ENCODE assay signal across 11 cellular contexts in the genomic region with DNA sequence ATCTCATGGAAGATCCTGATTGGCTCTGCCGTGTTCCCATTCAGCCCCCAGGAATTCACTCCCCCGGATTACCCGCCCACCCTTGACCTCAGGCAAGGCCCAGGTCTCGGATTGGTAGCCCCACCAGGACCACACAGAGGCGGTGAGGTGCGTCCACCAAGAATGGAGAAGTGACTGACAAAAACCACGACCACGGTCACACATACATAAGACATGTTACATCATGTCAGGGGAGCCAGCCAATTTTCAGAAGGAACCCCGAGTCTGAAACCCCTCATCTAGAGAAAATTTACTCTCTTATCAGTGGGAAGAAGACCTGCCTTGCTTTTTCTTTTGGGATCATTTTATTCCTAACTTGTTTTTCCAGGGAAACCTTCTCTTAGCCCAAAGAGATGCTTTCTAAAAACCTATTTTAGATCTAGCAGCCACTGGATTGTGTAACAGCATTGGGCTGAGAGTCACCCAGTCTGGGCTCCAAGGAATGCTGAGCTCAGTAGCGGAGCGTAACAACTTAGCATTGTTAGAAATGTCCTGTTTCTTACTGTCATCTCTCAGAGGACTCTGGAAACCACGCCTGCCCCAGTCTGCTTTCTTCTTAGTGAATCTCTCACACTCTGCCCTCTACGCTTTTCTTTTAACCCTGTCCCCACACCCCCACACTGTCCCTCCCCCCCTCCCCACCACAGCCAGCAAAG.
A peak's percentile ranks its signal among the peaks of the same experiment; 100 is the strongest.
DNase-seq lines count a peak whose midpoint lies in the region; ATAC-seq and TF ChIP-seq lines count a peak whose summit lies in the region.
"Had no signal": no experiment of that assay in that cellular context is flagged by ENCODE, and none has a peak within 500 bp of the region (broad histone marks: within the 10 kb centered on the region; RNA-seq: fewer than 3 reads in every experiment).

No MANE protein-coding gene starts in this region.

- H3K4me1 Mint-ChIP-seq in stimulated activated naive B cell treated with anti-CD40 and anti-IgM and Interleukin-4, amounts not matched to agents 10 μg/mL and 1 μg/mL and 100 μg/mL, for 72 hours, result peaks cover 23 to 30% of the 10 kb centered on the region in 2 donors

- H3K9ac ChIP-seq in Karpas-422 (ENCODE audit: low read length), result no peak overlapping the region

- in situ Hi-C loops in GM13976 (cut with MboI; ENCODE audit: low sequenced_read_pairs, unreplicated experiment), result no loop called here

- CTCF ChIA-PET in OCI-LY7 (lab: Charles Lee; ENCODE audit: unreplicated experiment), result no interaction called here

- H4K20me1 ChIP-seq in OCI-LY7 (ENCODE audit: insufficient read depth, low read length) (0 out of 2 replicates have a peak, but pooled peaks cover 1% of the 10 kb centered on the region), Karpas-422 (ENCODE audit: insufficient read depth, low read depth, low read length) (peaks cover 24% of the 10 kb centered on the region; the same call in 1 of the 2 replicates)

- H2AFZ ChIP-seq in OCI-LY7 (ENCODE audit: low read length), result no peak overlapping the region
- H2AFZ ChIP-seq in Karpas-422 (ENCODE audit: low read length), result no peak overlapping the region

- DNase-seq in GM13976 (ENCODE audit: low spot score), result peak; percentile 74
- peak; percentile 36 for DNase-seq in OCI-LY7 (ENCODE audit: low spot score)
- DNase-seq in fibroblast of peridontal ligament (ENCODE audit: extremely low read depth), result peak; percentile 81
- no peak for DNase-seq in stimulated activated naive B cell treated with anti-CD40 and anti-IgM and Interleukin-4, amounts not matched to agents 10 μg/mL and 1 μg/mL and 100 μg/mL, for 72 hours
- DNase-seq in left lobe of liver (ENCODE audit: low spot score), result no peak
- DNase-seq in HuH-7 (ENCODE audit: low spot score), result no peak
- DNase-seq in Karpas-422, result no peak
- DNase-seq: activated naive CD8-positive, alpha-beta T cell treated with anti-CD3 and anti-CD28 coated beads, Interleukin-2, amount 10 ng/mL, durations not matched to agents 7 days and 5 days; ovary had no signal

- H3K4me3 Mint-ChIP-seq in stimulated activated naive B cell treated with anti-CD40 and anti-IgM and Interleukin-4, amounts not matched to agents 10 μg/mL and 1 μg/mL and 100 μg/mL, for 72 hours, result no peak overlapping the region
- H3K4me3 Mint-ChIP-seq: activated naive CD8-positive, alpha-beta T cell treated with anti-CD3 and anti-CD28 coated beads, Interleukin-2, amount 10 ng/mL, durations not matched to agents 7 days and 5 days had no signal

- H3K27ac ChIP-seq in OCI-LY7 (ENCODE audit: low read depth, low read length, poor library complexity, severe bottlenecking) (no peak overlapping the region), Karpas-422 (ENCODE audit: low read length) (no peak overlapping the region)
- H3K27ac ChIP-seq: ovary had no signal

- no peak overlapping the region for H3K4me3 ChIP-seq in OCI-LY7 (ENCODE audit: low read depth, low read length, poor library complexity, severe bottlenecking)
- no peak overlapping the region for H3K4me3 ChIP-seq in Karpas-422 (ENCODE audit: low read length)
- H3K4me3 ChIP-seq: heart left ventricle, ovary had no signal

- peaks cover 25% of the 10 kb centered on the region; the same call in 1 of the 2 replicates for H3K36me3 ChIP-seq in OCI-LY7 (ENCODE audit: insufficient read depth, low read length)
- H3K36me3 ChIP-seq in Karpas-422 (ENCODE audit: insufficient read depth, low read length), result no peaks in the 10 kb centered on the region
- H3K36me3 ChIP-seq: ovary had no signal

- peak overlapping the region; percentile 44 for H3K27ac Mint-ChIP-seq in stimulated activated naive B cell treated with anti-CD40 and anti-IgM and Interleukin-4, amounts not matched to agents 10 μg/mL and 1 μg/mL and 100 μg/mL, for 72 hours

- peak; percentile 81 to 87 for ATAC-seq in stimulated activated naive B cell treated with anti-CD40 and anti-IgM and Interleukin-4, amounts not matched to agents 10 μg/mL and 1 μg/mL and 100 μg/mL, for 72 hours (replicated peaks)
- ATAC-seq in left lobe of liver, result no peak
- no peak for ATAC-seq in HG02678 (IDR thresholded peaks at IDR 0.05; ENCODE audit: unreplicated experiment)

- H3K4me2 ChIP-seq in OCI-LY7 (ENCODE audit: low read length) (peak overlapping the region; percentile 65), Karpas-422 (ENCODE audit: low read depth, low read length, poor library complexity, severe bottlenecking) (no peak overlapping the region)

- H3K79me2 ChIP-seq in OCI-LY7 (ENCODE audit: insufficient read depth, low read depth, low read length) (no peaks in the 10 kb centered on the region), Karpas-422 (ENCODE audit: low read length) (no peaks in the 10 kb centered on the region)

- H3K4me1 ChIP-seq in OCI-LY7 (ENCODE audit: insufficient read depth, low read length, poor library complexity, severe bottlenecking) (peaks cover 28% of the 10 kb centered on the region), Karpas-422 (ENCODE audit: low read length) (peaks cover 5% of the 10 kb centered on the region)

- POLR2A ChIA-PET in OCI-LY7 (lab: Charles Lee), result no interaction called here

- no peaks in the 10 kb centered on the region for H3K9me3 Mint-ChIP-seq in stimulated activated naive B cell treated with anti-CD40 and anti-IgM and Interleukin-4, amounts not matched to agents 10 μg/mL and 1 μg/mL and 100 μg/mL, for 72 hours
- H3K9me3 Mint-ChIP-seq: activated naive CD8-positive, alpha-beta T cell treated with anti-CD3 and anti-CD28 coated beads, Interleukin-2, amount 10 ng/mL, durations not matched to agents 7 days and 5 days had no signal

- H3K9me3 ChIP-seq in OCI-LY7 (ENCODE audit: low read length) (no peaks in the 10 kb centered on the region), Karpas-422 (ENCODE audit: low read length) (no peaks in the 10 kb centered on the region)
- H3K9me3 ChIP-seq: heart left ventricle, ovary had no signal

- BruUV-seq in OCI-LY7 (replicated peaks; lab: Mats Ljungman, UMichigan), result no TSS peak

- no peaks in the 10 kb centered on the region for H3K27me3 ChIP-seq in Karpas-422 (ENCODE audit: low read length)
- H3K27me3 ChIP-seq: heart left ventricle, ovary had no signal

- H3K27me3 Mint-ChIP-seq in stimulated activated naive B cell treated with anti-CD40 and anti-IgM and Interleukin-4, amounts not matched to agents 10 μg/mL and 1 μg/mL and 100 μg/mL, for 72 hours, result no peaks in the 10 kb centered on the region
- H3K27me3 Mint-ChIP-seq: activated naive CD8-positive, alpha-beta T cell treated with anti-CD3 and anti-CD28 coated beads, Interleukin-2, amount 10 ng/mL, durations not matched to agents 7 days and 5 days had no signal

- H3K9me2 ChIP-seq in OCI-LY7 (ENCODE audit: insufficient read depth, low read length), result no peaks in the 10 kb centered on the region
- no peaks in the 10 kb centered on the region for H3K9me2 ChIP-seq in Karpas-422 (replicated peaks; ENCODE audit: insufficient read depth, low read length)

- TF ChIP-seq CTCF in GM13976 (IDR thresholded peaks at IDR 0.05; ENCODE audit: borderline replicate concordance, control extremely low read depth, extremely low read depth, insufficient read depth, missing control alignments) (no peak), OCI-LY7 (conservative IDR thresholded peaks at IDR 0.05; ENCODE audit: low read length) (no peak)

- peaks cover 17 to 32% of the 10 kb centered on the region in 2 donors for H3K36me3 Mint-ChIP-seq in stimulated activated naive B cell treated with anti-CD40 and anti-IgM and Interleukin-4, amounts not matched to agents 10 μg/mL and 1 μg/mL and 100 μg/mL, for 72 hours

- intact Hi-C loops in OCI-LY7 (cut with micrococcal nuclease; ENCODE audit: unreplicated experiment), result no loop called here

Comparison
In these comparisons a context has a peak if more than half of its experiments do, and no peak if none do; other contexts are left out.
1. DNase-seq: peak in GM13976 (single experiment), OCI-LY7 (single experiment) and fibroblast of peridontal ligament (single experiment); none in stimulated activated naive B cell treated with anti-CD40 and anti-IgM and Interleukin-4, amounts not matched to agents 10 μg/mL and 1 μg/mL and 100 μg/mL, for 72 hours (single experiment), left lobe of liver (single experiment), HuH-7 (single experiment) and Karpas-422 (single experiment).
2. ATAC-seq: peak in stimulated activated naive B cell treated with anti-CD40 and anti-IgM and Interleukin-4, amounts not matched to agents 10 μg/mL and 1 μg/mL and 100 μg/mL, for 72 hours (2 of 2); none in left lobe of liver (single experiment) and HG02678 (single experiment).